Comparison of ENCODE assay signal across 9 cellular contexts in the genomic region with DNA sequence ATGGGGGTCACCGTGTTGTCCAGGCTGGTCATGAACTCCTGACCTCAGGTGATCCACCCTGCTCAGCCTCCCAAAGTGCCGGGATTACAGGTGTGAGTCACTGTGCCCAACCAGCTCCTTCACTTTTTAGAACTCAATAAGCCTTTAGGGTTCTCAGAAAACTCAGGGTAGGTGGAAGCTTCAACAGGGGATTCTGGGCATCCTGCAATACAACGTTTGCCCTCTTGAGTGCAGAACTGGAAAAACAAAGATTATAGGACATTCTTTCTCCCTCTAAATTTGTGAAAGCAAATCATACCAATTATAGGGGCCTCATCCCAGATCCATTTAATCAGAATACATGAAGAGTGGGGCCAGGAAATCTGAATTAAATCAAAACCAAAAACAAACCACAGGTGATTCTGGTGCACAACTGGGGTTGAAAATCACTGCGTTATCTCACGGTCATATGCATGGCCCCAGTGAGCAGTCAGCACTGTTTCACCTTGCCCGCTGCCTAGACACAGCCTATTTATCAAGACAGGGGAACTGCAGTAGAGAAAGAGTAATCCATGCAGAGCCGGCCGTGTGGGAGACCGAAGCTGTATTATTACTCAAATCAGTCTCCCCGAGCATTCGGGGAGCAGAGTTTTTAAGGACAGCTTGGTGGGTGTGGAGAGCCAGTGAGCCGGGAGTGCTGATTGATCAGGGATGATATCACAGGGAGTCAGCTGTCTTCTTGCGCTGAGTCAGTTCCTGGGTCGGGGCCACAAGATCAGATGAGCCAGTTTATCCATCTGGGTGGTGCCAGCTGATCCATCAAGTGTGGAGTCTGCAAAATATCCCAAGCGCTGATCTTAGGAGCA. TPM values are rescaled to one million over a fixed set of nuclear protein-coding genes. Genes with fewer than 3 reads are reported as not detected.
DNase-seq lines count a peak whose midpoint lies in the region; ATAC-seq and TF ChIP-seq lines count a peak whose summit lies in the region.
"Had no signal": no experiment of that assay in that cellular context is flagged by ENCODE, and none has a peak within 500 bp of the region (broad histone marks: within the 10 kb centered on the region; RNA-seq: fewer than 3 reads in every experiment).

No MANE protein-coding gene starts in this region.

- peak; percentile 54 for DNase-seq in Daoy (ENCODE audit: low read depth)
- DNase-seq in Panc1 (ENCODE audit: low read depth, low spot score), result no peak
- DNase-seq in osteoblast (ENCODE audit: insufficient read length, low spot score, missing footprints), result no peak
- no peak for DNase-seq in uterus
- DNase-seq: NK-92 treated with Interleukin-12 subunit alpha and Interleukin-12 subunit beta, amount 100 ng/mL, for 24 hours had no signal

- ATAC-seq in Panc1 (peak; percentile 14; the same call in 1 of the 2 replicates), GM21526 (IDR thresholded peaks at IDR 0.05; ENCODE audit: low FRiP score, unreplicated experiment) (no peak), GM18909 (IDR thresholded peaks at IDR 0.05; ENCODE audit: poor library complexity, unreplicated experiment) (no peak), HG02938 (IDR thresholded peaks at IDR 0.05; ENCODE audit: unreplicated experiment) (no peak)

- H2AFZ ChIP-seq in osteoblast (ENCODE audit: low read length), result no peak overlapping the region

- H3K27me3 ChIP-seq in Panc1 (ENCODE audit: control insufficient read depth, insufficient read depth, low read length) (no peaks in the 10 kb centered on the region), esophagus (ENCODE audit: control insufficient read depth in 1 of 2, insufficient read depth in 2 of 2, low read length in 2 of 2) (no peaks in the 10 kb centered on the region), osteoblast (ENCODE audit: insufficient read depth, low read length) (no peaks in the 10 kb centered on the region), uterus (no peaks in the 10 kb centered on the region)

- H3K36me3 ChIP-seq in Panc1 (ENCODE audit: control insufficient read depth, insufficient read depth, low read length) (no peaks in the 10 kb centered on the region), esophagus (ENCODE audit: control insufficient read depth in 2 of 2, insufficient read depth in 2 of 2, low read length in 1 of 2) (no peaks in the 10 kb centered on the region), osteoblast (ENCODE audit: insufficient read depth, low read length) (no peaks in the 10 kb centered on the region), uterus (no peaks in the 10 kb centered on the region)

- H3K4me2 ChIP-seq in osteoblast (ENCODE audit: insufficient read depth, low read length), result peak overlapping the region; percentile 10

- WGBS in esophagus, 2 donors, result 55 to 57% methylated on average over 15 of the region's 15 CpGs

- H3K27ac ChIP-seq in Panc1 (ENCODE audit: low read length), result peak overlapping the region; percentile 48; the same call in 1 of the 2 replicates
- peak overlapping the region; percentile 27 to 67 for H3K27ac ChIP-seq in esophagus (ENCODE audit: low read depth in 2 of 2, low read length in 1 of 2)
- H3K27ac ChIP-seq in osteoblast (ENCODE audit: low read depth, low read length), result peak overlapping the region; percentile 99
- no peak overlapping the region for H3K27ac ChIP-seq in uterus

- intact Hi-C loops in Panc1 (cut with micrococcal nuclease; ENCODE audit: unreplicated experiment) (loop anchor here (2.0 kb wide), 1 partner anchor 102 kb away; no protein-coding TSS in a partner anchor), uterus (cut with DNase I; ENCODE audit: low total_unique reads) (no loop called here)

- CTCF ChIA-PET in Panc1 (lab: Charles Lee), result interaction anchor here (0.7 to 1.7 kb wide), 4 partner anchors 9 to 1611 kb away, joined by 3 to 10 read pairs (median 6); no protein-coding TSS in a partner anchor

- no peaks in the 10 kb centered on the region for H3K79me2 ChIP-seq in osteoblast (ENCODE audit: insufficient read depth, low read length)

- peaks cover 40% of the 10 kb centered on the region for H3K4me1 ChIP-seq in Panc1 (ENCODE audit: control insufficient read depth, insufficient read depth, low read length)
- peaks cover 2 to 3% of the 10 kb centered on the region in 2 donors for H3K4me1 ChIP-seq in esophagus (ENCODE audit: control insufficient read depth in 2 of 2, insufficient read depth in 2 of 2, low read length in 1 of 2)
- peaks cover 71% of the 10 kb centered on the region for H3K4me1 ChIP-seq in osteoblast (ENCODE audit: insufficient read depth, low read length)
- H3K4me1 ChIP-seq in uterus, result no peaks in the 10 kb centered on the region

- POLR2A ChIA-PET in Panc1 (lab: Charles Lee), result no interaction called here

- H3K9me3 ChIP-seq in Panc1 (ENCODE audit: control insufficient read depth, insufficient read depth, low read depth, low read length), result no peaks in the 10 kb centered on the region
- no peaks in the 10 kb centered on the region for H3K9me3 ChIP-seq in esophagus (ENCODE audit: control insufficient read depth in 2 of 2, insufficient read depth in 1 of 2, low read depth in 1 of 2, low read length in 1 of 2)
- H3K9me3 ChIP-seq in osteoblast (ENCODE audit: low read depth, low read length), result no peaks in the 10 kb centered on the region
- H3K9me3 ChIP-seq in uterus, result no peaks in the 10 kb centered on the region

- in situ Hi-C loops in Panc1 (cut with HindIII; ENCODE audit: low pct_unique_long_range_greater_than_20kb, low sequenced_read_pairs), result no loop called here

- BruUV-seq in Panc1 (replicated peaks; lab: Mats Ljungman, UMichigan), result TSS peak; percentile 96

- no peaks in the 10 kb centered on the region for H4K20me1 ChIP-seq in osteoblast (ENCODE audit: insufficient read depth, low read length)

- TF ChIP-seq POLR2A in uterus (IDR thresholded peaks at IDR 0.05), result no peak

- H3K4me3 ChIP-seq in Panc1 (ENCODE audit: low read depth in 2 of 2, low read length in 2 of 2) (no peak overlapping the region), esophagus (ENCODE audit: low read depth in 1 of 2, low read length in 2 of 2) (no peak overlapping the region), osteoblast (ENCODE audit: insufficient read depth, low read length) (no peak overlapping the region), uterus (no peak overlapping the region)

- TF ChIP-seq CTCF in Panc1 (IDR thresholded peaks at IDR 0.05) (no peak; the same call in 1 of the 2 replicates), osteoblast (IDR thresholded peaks at IDR 0.05; ENCODE audit: extremely low read depth, low read depth, low read length) (peak; percentile 46), uterus (IDR thresholded peaks at IDR 0.05) (no peak)

RNA-seq across cellular contexts. Expression of a gene that starts 58.4 kb away (rescaled TPM):
- 8.8 and 12.9 TPM in 2 replicates for total RNA-seq in Daoy (2014; rRNA removed; shearing (Covaris generic))
- total RNA-seq in Panc1 (2021; ENCODE audit: unreplicated experiment), result 70.1 TPM
- 69.9 TPM for polyA plus RNA-seq in Panc1 (2012; ENCODE audit: insufficient read length)
- 1 to 10 TPM; 7.3 TPM for polyA plus RNA-seq in esophagus
- 18.8 and 20.3 TPM in 2 replicates for total RNA-seq in osteoblast
- total RNA-seq in uterus, result 10 to 100 TPM in 3 of 4 donors, 1 to 10 TPM in 1; 6.5 to 24.5 (median 19.5) TPM

Comparison
In these comparisons a context has a peak if more than half of its experiments do, and no peak if none do; other contexts are left out.
1. H3K27ac ChIP-seq: peak in Panc1 (single experiment), esophagus (2 of 2) and osteoblast (single experiment); none in uterus (0 of 2).